In the genomic region with DNA sequence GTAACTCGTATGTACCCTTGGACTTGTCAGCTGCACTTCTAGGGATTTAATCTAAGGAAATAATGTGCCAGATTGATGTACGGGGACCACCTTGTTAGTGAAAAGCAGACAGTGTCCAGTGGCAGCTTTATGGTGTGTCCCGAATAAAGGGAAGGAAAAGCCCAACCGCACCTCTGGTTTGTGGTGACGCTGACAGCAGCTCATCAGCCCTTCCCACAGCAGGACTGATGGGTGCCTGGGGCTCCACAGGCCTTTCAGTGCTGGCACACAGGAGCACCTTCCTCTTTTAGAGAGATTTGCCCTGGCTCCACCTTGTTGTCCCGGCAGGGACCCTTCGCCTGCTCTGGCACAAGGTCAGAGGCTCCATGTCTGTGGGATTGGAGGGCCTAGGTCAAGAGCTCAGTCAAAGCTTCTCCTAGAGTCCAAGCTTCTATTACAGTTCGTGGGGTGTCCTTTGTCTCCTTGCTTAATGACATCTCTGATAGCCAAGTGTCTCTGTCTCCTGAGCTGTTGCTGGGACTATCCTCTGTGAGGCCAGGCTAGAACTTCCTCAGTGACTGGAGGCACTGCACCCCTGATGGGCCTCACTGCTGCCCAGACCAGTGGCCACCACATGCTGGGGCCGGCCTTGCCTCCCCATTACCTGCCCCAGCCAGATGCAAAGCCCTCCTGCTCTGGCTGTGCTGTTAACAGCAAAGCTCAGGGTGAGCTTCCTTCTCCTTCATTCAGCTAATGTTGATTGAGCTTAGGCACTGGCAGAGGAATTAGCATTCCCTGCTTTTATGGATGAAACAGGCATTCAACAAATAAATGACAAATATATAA, we compare ENCODE assay signal across 27 cellular contexts. TPM values are rescaled to one million over a fixed set of nuclear protein-coding genes. Genes with fewer than 3 reads are reported as not detected.
DNase-seq lines count a peak whose midpoint lies in the region; ATAC-seq and TF ChIP-seq lines count a peak whose summit lies in the region.
"Had no signal": no experiment of that assay in that cellular context is flagged by ENCODE, and none has a peak within 500 bp of the region (broad histone marks: within the 10 kb centered on the region; RNA-seq: fewer than 3 reads in every experiment).

No MANE protein-coding gene starts in this region.

- DNase-seq in natural killer cell, result no peak
- no peak for DNase-seq in natural killer cell treated with Interleukin-12 subunit alpha and Interleukin-12 subunit beta and Interleukin-15 and Interleukin-18, amount 100 ng/mL, for 72 hours (ENCODE audit: low spot score)
- DNase-seq in RWPE1 (ENCODE audit: low spot score), result no peak
- DNase-seq in iPS-NIHi7 (ENCODE audit: extremely low spot score), result peak; percentile 38
- DNase-seq in upper lobe of right lung, result no peak
- no peak for DNase-seq in ascending aorta (ENCODE audit: low spot score in 2 of 2)
- no peak for DNase-seq in DMS153 treated with DMSO at 0.1 percent for 48 hours (lab: John Stamatoyannopoulos, UW; ENCODE audit: unreplicated experiment)
- DNase-seq: activated CD4-positive, CD25-positive, alpha-beta regulatory T cell treated with anti-CD3 and anti-CD28 coated beads, Interleukin-2, amount 50 U/mL, for 72 hours; activated CD8-positive, alpha-beta T cell treated with anti-CD3 and anti-CD28 coated beads, Interleukin-2, amount 10 ng/mL, durations not matched to agents 7 days and 5 days; activated T-cell treated with anti-CD3 and anti-CD28 coated beads for 4 hours; COR-L47; cortex of kidney; DMS79 treated with DMSO at 0.1 percent for 48 hours; GOT3; lower lobe of right lung; NCI-H1417 treated with DMSO at 0.1 percent for 48 hours; NCI-H446 treated with DMSO at 0.1 percent for 48 hours; psoas muscle; SHP77; T1000; uterus had no signal

- ATAC-seq in natural killer cell, result peak in 1 of 3 donors; percentile 22
- ATAC-seq in natural killer cell treated with Interleukin-12 subunit alpha and Interleukin-12 subunit beta and Interleukin-15 and Interleukin-18, amount 100 ng/mL, for 72 hours, result no peak
- ATAC-seq in upper lobe of right lung, result peak; percentile 30
- no peak for ATAC-seq in HG03095 (IDR thresholded peaks at IDR 0.05; ENCODE audit: unreplicated experiment)
- ATAC-seq: activated CD8-positive, alpha-beta T cell treated with anti-CD3 and anti-CD28 coated beads, Interleukin-2, amount 10 ng/mL, durations not matched to agents 7 days and 5 days; gastroesophageal sphincter; GM12878; psoas muscle had no signal

- POLR2A ChIA-PET in RWPE1 (lab: Yijun Ruan, JAX; ENCODE audit: low non-redundant PET), result no interaction called here

- H3K27me3 ChIP-seq in upper lobe of right lung (no peaks in the 10 kb centered on the region), ascending aorta (no peaks in the 10 kb centered on the region)
- H3K27me3 ChIP-seq: BLaER1, breast epithelium, gastroesophageal sphincter, neural progenitor cell, uterus had no signal

- H3K9me3 Mint-ChIP-seq in natural killer cell, result no peaks in the 10 kb centered on the region
- H3K9me3 Mint-ChIP-seq in natural killer cell treated with Interleukin-12 subunit alpha and Interleukin-12 subunit beta and Interleukin-15 and Interleukin-18, amount 100 ng/mL, for 72 hours, result no peaks in the 10 kb centered on the region
- H3K9me3 Mint-ChIP-seq: neural progenitor cell had no signal

- peak overlapping the region; percentile 85 to 86 for H3K27ac Mint-ChIP-seq in natural killer cell
- H3K27ac Mint-ChIP-seq in natural killer cell treated with Interleukin-12 subunit alpha and Interleukin-12 subunit beta and Interleukin-15 and Interleukin-18, amount 100 ng/mL, for 72 hours, result peak overlapping the region in 1 of 2 donors; percentile 88
- H3K27ac Mint-ChIP-seq: activated CD8-positive, alpha-beta T cell treated with anti-CD3 and anti-CD28 coated beads, Interleukin-2, amount 10 ng/mL, durations not matched to agents 7 days and 5 days; neural progenitor cell had no signal

- H3K4me1 ChIP-seq in upper lobe of right lung (no peaks in the 10 kb centered on the region), ascending aorta (no peaks in the 10 kb centered on the region)
- H3K4me1 ChIP-seq: breast epithelium, gastroesophageal sphincter, lower lobe of right lung, neural progenitor cell, psoas muscle, uterus had no signal

- H3K4me3 Mint-ChIP-seq in natural killer cell, result no peak overlapping the region
- H3K4me3 Mint-ChIP-seq in natural killer cell treated with Interleukin-12 subunit alpha and Interleukin-12 subunit beta and Interleukin-15 and Interleukin-18, amount 100 ng/mL, for 72 hours, result no peak overlapping the region
- H3K4me3 Mint-ChIP-seq: activated CD8-positive, alpha-beta T cell treated with anti-CD3 and anti-CD28 coated beads, Interleukin-2, amount 10 ng/mL, durations not matched to agents 7 days and 5 days; neural progenitor cell had no signal

- H3K27ac ChIP-seq in RWPE1, result peak overlapping the region; percentile 12; the same call in 1 of the 2 replicates
- H3K27ac ChIP-seq in upper lobe of right lung, result no peak overlapping the region
- no peak overlapping the region for H3K27ac ChIP-seq in ascending aorta
- H3K27ac ChIP-seq: BLaER1, breast epithelium, gastroesophageal sphincter, lower lobe of right lung, neural progenitor cell, psoas muscle, uterus had no signal

- intact Hi-C loops in natural killer cell (cut with micrococcal nuclease) (no loop called here), upper lobe of right lung (cut with DNase I) (no loop called here), ascending aorta (cut with DNase I) (no loop called here)

- peaks cover 50 to 74% of the 10 kb centered on the region in 2 donors for H3K4me1 Mint-ChIP-seq in natural killer cell
- H3K4me1 Mint-ChIP-seq in natural killer cell treated with Interleukin-12 subunit alpha and Interleukin-12 subunit beta and Interleukin-15 and Interleukin-18, amount 100 ng/mL, for 72 hours (ENCODE audit: low read depth in 2 of 2), result peaks cover 24 to 51% of the 10 kb centered on the region in 2 donors
- H3K4me1 Mint-ChIP-seq: neural progenitor cell had no signal

- H3K27me3 Mint-ChIP-seq in natural killer cell (ENCODE audit: low read depth in 2 of 2), result no peaks in the 10 kb centered on the region
- no peaks in the 10 kb centered on the region for H3K27me3 Mint-ChIP-seq in natural killer cell treated with Interleukin-12 subunit alpha and Interleukin-12 subunit beta and Interleukin-15 and Interleukin-18, amount 100 ng/mL, for 72 hours

- H3K9me3 ChIP-seq in upper lobe of right lung, result no peaks in the 10 kb centered on the region
- no peaks in the 10 kb centered on the region for H3K9me3 ChIP-seq in ascending aorta
- H3K9me3 ChIP-seq: BLaER1, breast epithelium, gastroesophageal sphincter, lower lobe of right lung, psoas muscle, uterus had no signal

- H3K36me3 ChIP-seq in upper lobe of right lung (peaks cover 69% of the 10 kb centered on the region), ascending aorta (peaks cover 32 to 51% of the 10 kb centered on the region in 2 donors)
- H3K36me3 ChIP-seq: breast epithelium, neural progenitor cell, uterus had no signal

- TF ChIP-seq CTCF in natural killer cell (IDR thresholded peaks at IDR 0.05) (no peak), RWPE1 (conservative IDR thresholded peaks at IDR 0.05; ENCODE audit: low read depth) (no peak), upper lobe of right lung (IDR thresholded peaks at IDR 0.05) (no peak), ascending aorta (IDR thresholded peaks at IDR 0.05) (no peak)

- H3K4me3 ChIP-seq in upper lobe of right lung (no peak overlapping the region), ascending aorta (no peak overlapping the region)
- H3K4me3 ChIP-seq: BLaER1, breast epithelium, gastroesophageal sphincter, GM12878, lower lobe of right lung, neural progenitor cell, psoas muscle, uterus had no signal

- CTCF ChIA-PET in RWPE1 (lab: Yijun Ruan, JAX), result no interaction called here

- peaks cover 6% of the 10 kb centered on the region for H3K36me3 Mint-ChIP-seq in natural killer cell
- H3K36me3 Mint-ChIP-seq in natural killer cell treated with Interleukin-12 subunit alpha and Interleukin-12 subunit beta and Interleukin-15 and Interleukin-18, amount 100 ng/mL, for 72 hours, result no peaks in the 10 kb centered on the region

RNA-seq across cellular contexts. Expression of gene SCLY, which starts 33.0 kb away (rescaled TPM):
- total RNA-seq in natural killer cell, result 10 to 100 TPM; 16.3 to 24.6 (median 20.1) TPM
- total RNA-seq in natural killer cell treated with Interleukin-12 subunit alpha and Interleukin-12 subunit beta and Interleukin-15 and Interleukin-18, amount 100 ng/mL, for 72 hours, result 10 to 100 TPM; 46.5 to 99.5 TPM
- 13.0 TPM for total RNA-seq in upper lobe of right lung
- 87.5 TPM for total RNA-seq in ascending aorta
